Comparison of ENCODE assay signal across 9 cellular contexts in genomic region chr22:39292002-39292401, GRCh38. TPM values are rescaled to one million over a fixed set of nuclear protein-coding genes. Genes with fewer than 3 reads are reported as not detected.
A peak's percentile ranks its signal among the peaks of the same experiment; 100 is the strongest.
DNase-seq lines count a peak whose midpoint lies in the region; ATAC-seq, FAIRE-seq and TF ChIP-seq lines count a peak whose summit lies in the region.
"Had no signal": no experiment of that assay in that cellular context is flagged by ENCODE, and none has a peak within 500 bp of the region (broad histone marks: within the 10 kb centered on the region; RNA-seq: fewer than 3 reads in every experiment).

No MANE protein-coding gene starts in this region.

- H3K14ac ChIP-seq in neuronal stem cell (ENCODE audit: low read length) = no peak overlapping the region

- H3K18ac ChIP-seq in neuronal stem cell (ENCODE audit: low read length) = peak overlapping the region; percentile 97

- ATAC-seq in HG03097 (IDR thresholded peaks at IDR 0.05; ENCODE audit: low FRiP score, unreplicated experiment) = no peak

- no peak overlapping the region for H2AFZ ChIP-seq in neuronal stem cell (ENCODE audit: low read length)

- no peak overlapping the region for H4K91ac ChIP-seq in neuronal stem cell (ENCODE audit: low read depth, low read length, poor library complexity)

- no peaks in the 10 kb centered on the region for H3K36me3 ChIP-seq in Peyer's patch
- H3K36me3 ChIP-seq in esophagus squamous epithelium = no peaks in the 10 kb centered on the region
- H3K36me3 ChIP-seq in neuronal stem cell (replicated peaks in 1 of 2; ENCODE audit: control insufficient read depth in 2 of 2, insufficient read depth in 2 of 2, low read length in 2 of 2) = no peaks in the 10 kb centered on the region
- no peaks in the 10 kb centered on the region for H3K36me3 ChIP-seq in urinary bladder (ENCODE audit: insufficient read depth)
- H3K36me3 ChIP-seq in small intestine (ENCODE audit: control insufficient read depth in 2 of 2, insufficient read depth in 2 of 2, low read length in 2 of 2) = no peaks in the 10 kb centered on the region

- DNase-seq in Peyer's patch (peak in 1 of 3 donors; percentile 45), esophagus squamous epithelium (lab: John Stamatoyannopoulos, UW) (no peak), neuronal stem cell (ENCODE audit: low spot score) (no peak), islet precursor cell (no peak), epidermal melanocyte (ENCODE audit: insufficient read length, low spot score) (no peak), small intestine (no peak)
- DNase-seq: effector memory CD4-positive, alpha-beta T cell had no signal

- intact Hi-C loops in esophagus squamous epithelium (cut with DNase I) = no loop called here

- H3K4me2 ChIP-seq in neuronal stem cell (ENCODE audit: insufficient read depth, low read length, poor library complexity, severe bottlenecking) = no peak overlapping the region

- peak overlapping the region; percentile 66 for H2AK5ac ChIP-seq in neuronal stem cell (ENCODE audit: low read depth, low read length)

- TF ChIP-seq POLR2A in Peyer's patch (IDR thresholded peaks at IDR 0.05) (no peak), esophagus squamous epithelium (IDR thresholded peaks at IDR 0.05) (no peak)

- no peaks in the 10 kb centered on the region for H3K9me3 ChIP-seq in Peyer's patch
- no peaks in the 10 kb centered on the region for H3K9me3 ChIP-seq in esophagus squamous epithelium
- H3K9me3 ChIP-seq in neuronal stem cell (replicated peaks in 1 of 2; ENCODE audit: control insufficient read depth in 2 of 2, insufficient read depth in 1 of 2, low read depth in 1 of 2, low read length in 2 of 2) = no peaks in the 10 kb centered on the region
- H3K9me3 ChIP-seq in small intestine (ENCODE audit: control insufficient read depth, low read depth) = no peaks in the 10 kb centered on the region

- H3K27ac ChIP-seq in Peyer's patch = peak overlapping the region in 3 of 4 donors; percentile 22 to 67 (median 36)
- H3K27ac ChIP-seq in esophagus squamous epithelium = peak overlapping the region; percentile 68 to 89 (median 83)
- H3K27ac ChIP-seq in neuronal stem cell (replicated peaks; ENCODE audit: low read length) = no peak overlapping the region
- H3K27ac ChIP-seq in urinary bladder (ENCODE audit: low read depth) = peak overlapping the region; percentile 59
- H3K27ac ChIP-seq in small intestine (ENCODE audit: low read depth in 1 of 2, low read length in 1 of 2) = peak overlapping the region in 1 of 2 donors; percentile 76

- H3K4ac ChIP-seq in neuronal stem cell (ENCODE audit: low read length) = no peak overlapping the region

- no peak overlapping the region for H3K23ac ChIP-seq in neuronal stem cell (ENCODE audit: low read depth, low read length, poor library complexity)

- peak overlapping the region; percentile 47 for H2BK15ac ChIP-seq in neuronal stem cell (ENCODE audit: low read length)

- WGBS in esophagus squamous epithelium, 2 donors = 40 to 84% methylated on average over 1 to 7 of the region's 21 CpGs
- WGBS in neuronal stem cell (ENCODE audit: extremely low coverage in 2 of 2, insufficient read length in 2 of 2, insufficient replicate concordance in 1 of 2), 2 donors = no CpG with 5 or more reads among the region's 21 CpGs
- whole genome bisulfite sequencing in urinary bladder = 76% methylated on average over 21 of the region's 21 CpGs
- 23 to 64% (median 40%) methylated on average over 21 of the region's 21 CpGs for WGBS in small intestine, 3 donors

- H2BK5ac ChIP-seq in neuronal stem cell (ENCODE audit: low read length) = peak overlapping the region; percentile 95

- H3K4me3 ChIP-seq in Peyer's patch = no peak overlapping the region
- H3K4me3 ChIP-seq in esophagus squamous epithelium = no peak overlapping the region
- no peak overlapping the region for H3K4me3 ChIP-seq in neuronal stem cell (ENCODE audit: low read length in 2 of 2)
- no peak overlapping the region for H3K4me3 ChIP-seq in urinary bladder (ENCODE audit: low read depth, low read length)
- H3K4me3 ChIP-seq in small intestine (ENCODE audit: low read depth in 1 of 2, low read length in 2 of 2) = no peak overlapping the region

- no peak overlapping the region for H3K9ac ChIP-seq in neuronal stem cell (ENCODE audit: low read depth, low read length, poor library complexity)

- H4K8ac ChIP-seq in neuronal stem cell (ENCODE audit: low read depth, low read length) = no peak overlapping the region

- no peaks in the 10 kb centered on the region for H3K79me1 ChIP-seq in neuronal stem cell (ENCODE audit: low read depth, low read length)

- no peak overlapping the region for H2BK120ac ChIP-seq in neuronal stem cell (ENCODE audit: low read depth, low read length)

- H3K27me3 ChIP-seq in Peyer's patch (no peaks in the 10 kb centered on the region), esophagus squamous epithelium (peaks cover 0 to 6% (median 0%) of the 10 kb centered on the region in 4 donors), neuronal stem cell (ENCODE audit: control insufficient read depth in 3 of 3, insufficient read depth in 3 of 3, low read depth in 1 of 3, low read length in 3 of 3) (no peaks in the 10 kb centered on the region), small intestine (ENCODE audit: control insufficient read depth in 2 of 2, insufficient read depth in 2 of 2, low read length in 2 of 2) (no peaks in the 10 kb centered on the region)

- TF ChIP-seq CTCF in Peyer's patch (IDR thresholded peaks at IDR 0.05) (no peak), esophagus squamous epithelium (IDR thresholded peaks at IDR 0.05) (no peak)

- peak overlapping the region; percentile 50 for H2BK12ac ChIP-seq in neuronal stem cell (ENCODE audit: low read length)

- H3K4me1 ChIP-seq in Peyer's patch = peaks cover 0 to 9% (median 0%) of the 10 kb centered on the region in 4 donors
- peaks cover 30 to 55% (median 30%) of the 10 kb centered on the region in 3 donors for H3K4me1 ChIP-seq in esophagus squamous epithelium
- peaks cover 11 to 28% of the 10 kb centered on the region in 2 donors for H3K4me1 ChIP-seq in neuronal stem cell (ENCODE audit: control insufficient read depth in 2 of 2, insufficient read depth in 1 of 2, low read depth in 1 of 2, low read length in 2 of 2)
- no peaks in the 10 kb centered on the region for H3K4me1 ChIP-seq in urinary bladder (ENCODE audit: insufficient read depth)
- H3K4me1 ChIP-seq in small intestine (ENCODE audit: control insufficient read depth in 2 of 2, insufficient read depth in 1 of 2, low read depth in 1 of 2, low read length in 1 of 2) = no peaks in the 10 kb centered on the region

- FAIRE-seq in small intestine (lab: Jason Lieb, UNC) = no peak

RNA-seq across cellular contexts. Expression of gene RPL3, which starts 27.4 kb away (rescaled TPM):
- 1,000 to 10,000 TPM in 3 of 4 donors, 100 to 1,000 TPM in 1; 736 to 1,914 (median 1,266) TPM for total RNA-seq in Peyer's patch
- total RNA-seq in esophagus squamous epithelium = 1,000 to 10,000 TPM; 1,469 to 2,891 (median 2,008) TPM
- polyA plus RNA-seq in neuronal stem cell (2013, experiment 1 of 2) = 3,109 TPM
- polyA plus RNA-seq in neuronal stem cell (2013, experiment 2 of 2) = 3,051 TPM
- total RNA-seq in urinary bladder = 1,908 TPM
- 4,002 TPM for polyA plus RNA-seq in urinary bladder
- polyA plus RNA-seq in small intestine = 1,000 to 10,000 TPM; 1,757 to 4,298 (median 3,624) TPM

RNA-seq across cellular contexts. Expression of gene PDGFB, which starts 47.2 kb away (rescaled TPM):
- total RNA-seq in Peyer's patch (10 to 100 TPM in 1 of 4 donors, 1 to 10 TPM in 3; 1.8 to 10.7 (median 3.8) TPM), esophagus squamous epithelium (1 to 10 TPM; 1.2 to 6.3 (median 3.7) TPM), urinary bladder (5.8 TPM)
- polyA plus RNA-seq in neuronal stem cell (2013, experiment 1 of 2) = 2.6 TPM
- 2.8 TPM for polyA plus RNA-seq in neuronal stem cell (2013, experiment 2 of 2)
- polyA plus RNA-seq in urinary bladder (12.3 TPM), small intestine (1 to 10 TPM in 1 of 3 donors, under 1 TPM in 2; 0.22 to 7.5 (median 0.54) TPM)

RNA-seq across cellular contexts. Expression of gene SYNGR1, which starts 57.8 kb away (rescaled TPM):
- 10 to 100 TPM in 1 of 4 donors, 1 to 10 TPM in 2, under 1 TPM in 1; 0.35 to 22.3 (median 2.5) TPM for total RNA-seq in Peyer's patch
- 10 to 100 TPM; 13.3 to 35.5 (median 21.5) TPM for total RNA-seq in esophagus squamous epithelium
- polyA plus RNA-seq in neuronal stem cell (2013, experiment 1 of 2) = 27.7 TPM
- 26.2 TPM for polyA plus RNA-seq in neuronal stem cell (2013, experiment 2 of 2)
- total RNA-seq in urinary bladder = 13.3 TPM
- 54.6 TPM for polyA plus RNA-seq in urinary bladder
- 10 to 100 TPM in 1 of 3 donors, 1 to 10 TPM in 1, not detected in 1; 1.4 to 10.7 TPM for polyA plus RNA-seq in small intestine
